In the genomic region with DNA sequence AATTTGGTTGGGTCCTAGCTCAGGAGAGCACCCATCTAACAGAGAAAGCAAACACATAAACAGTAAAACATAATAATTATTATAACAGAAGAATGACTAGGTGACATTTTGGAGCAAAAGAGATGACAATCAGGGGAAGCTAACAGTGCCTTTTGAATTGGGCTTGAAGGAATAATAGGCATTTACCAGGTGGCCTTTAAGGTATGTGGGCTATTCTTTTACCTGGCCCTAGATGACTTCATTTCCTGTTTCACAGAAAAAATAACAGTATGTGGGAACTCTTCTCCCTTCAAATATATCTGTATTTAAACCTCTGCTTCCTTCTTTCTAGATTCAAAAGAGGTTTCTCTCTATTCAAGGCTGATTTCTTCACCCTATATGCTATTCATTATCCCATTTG, we compare ENCODE assay signal across 17 cellular contexts. TPM values are rescaled to one million over a fixed set of nuclear protein-coding genes. Genes with fewer than 3 reads are reported as not detected.
DNase-seq lines count a peak whose midpoint lies in the region; ATAC-seq, FAIRE-seq and TF ChIP-seq lines count a peak whose summit lies in the region.
"Had no signal": no experiment of that assay in that cellular context is flagged by ENCODE, and none has a peak within 500 bp of the region (broad histone marks: within the 10 kb centered on the region; RNA-seq: fewer than 3 reads in every experiment).

No MANE protein-coding gene starts in this region.

- peak overlapping the region in 1 of 2 donors; percentile 82 for H3K4me3 Mint-ChIP-seq in activated T-cell treated with anti-CD3 and anti-CD28 coated beads, Interleukin-2, amount 50 U/mL, for 72 hours
- H3K4me3 Mint-ChIP-seq in neural progenitor cell, result no peak overlapping the region

- no TSS peak for BruUV-seq in GM12878 (replicated peaks; lab: Mats Ljungman, UMichigan)

- H3K9me3 Mint-ChIP-seq in activated T-cell treated with anti-CD3 and anti-CD28 coated beads, Interleukin-2, amount 50 U/mL, for 72 hours, result no peaks in the 10 kb centered on the region
- H3K9me3 Mint-ChIP-seq in neural progenitor cell, result peaks cover 4% of the 10 kb centered on the region
- H3K9me3 Mint-ChIP-seq: activated CD4-positive, alpha-beta memory T cell treated with anti-CD3 and anti-CD28 coated beads for 36 hours; effector memory CD8-positive, alpha-beta T cell had no signal

- H3K27ac Mint-ChIP-seq in activated T-cell treated with anti-CD3 and anti-CD28 coated beads, Interleukin-2, amount 50 U/mL, for 72 hours, result peak overlapping the region; percentile 87
- H3K27ac Mint-ChIP-seq in neural progenitor cell, result no peak overlapping the region
- H3K27ac Mint-ChIP-seq: activated CD4-positive, alpha-beta memory T cell treated with anti-CD3 and anti-CD28 coated beads for 36 hours had no signal

- no peak for TF ChIP-seq EP300 in GM12878 (IDR thresholded peaks at IDR 0.05; ENCODE audit: borderline replicate concordance in 1 of 2, control insufficient read depth in 1 of 2, low read depth in 2 of 2, low read length in 2 of 2)

- TF ChIP-seq RAD21 in GM12878 (IDR thresholded peaks at IDR 0.05; ENCODE audit: insufficient read depth, low read depth, low read length), result no peak

- TF ChIP-seq POLR2A in GM12878 (IDR thresholded peaks at IDR 0.05; ENCODE audit: low read depth, low read length), result no peak

- no peaks in the 10 kb centered on the region for H3K27me3 ChIP-seq in HUES64 (ENCODE audit: insufficient read depth, low read length)
- no peaks in the 10 kb centered on the region for H3K27me3 ChIP-seq in GM12878 (replicated peaks in 1 of 2; ENCODE audit: control insufficient read depth in 2 of 2, insufficient read depth in 2 of 2, low read length in 1 of 2)
- H3K27me3 ChIP-seq in neural progenitor cell, result no peaks in the 10 kb centered on the region
- H3K27me3 ChIP-seq: hepatocyte, pancreas had no signal

- H3K36me3 Mint-ChIP-seq in activated T-cell treated with anti-CD3 and anti-CD28 coated beads, Interleukin-2, amount 50 U/mL, for 72 hours (ENCODE audit: insufficient read depth in 2 of 2), result peaks cover 11 to 12% of the 10 kb centered on the region in 2 donors
- H3K36me3 Mint-ChIP-seq in neural progenitor cell, result no peaks in the 10 kb centered on the region

- peaks cover 13% of the 10 kb centered on the region for H3F3A ChIP-seq in neural progenitor cell (ENCODE audit: low read depth)

- peak overlapping the region; percentile 21 for H3K4me2 ChIP-seq in GM12878 (ENCODE audit: control insufficient read depth, insufficient read depth)
- peak overlapping the region; percentile 20 for H3K4me2 ChIP-seq in neural progenitor cell
- H3K4me2 ChIP-seq: hepatocyte had no signal

- H4K20me1 ChIP-seq in GM12878 (ENCODE audit: control insufficient read depth, insufficient read depth) (no peaks in the 10 kb centered on the region), neural progenitor cell (ENCODE audit: low read depth) (no peaks in the 10 kb centered on the region)

- in situ Hi-C loops in GM12878 (cut with MboI), result no loop called here

- SMC1A ChIA-PET in GM12878 (lab: Charles Lee; ENCODE audit: uncharacterized antibody, unreplicated experiment), result interaction anchor here (0.7 to 1.5 kb wide), 8 partner anchors 9 to 123 kb away, joined by 3 to 9 read pairs (median 4); no protein-coding TSS in a partner anchor

- H3K36me3 ChIP-seq in HUES64 (ENCODE audit: insufficient read depth, low read length) (no peaks in the 10 kb centered on the region), GM12878 (ENCODE audit: control insufficient read depth in 2 of 2, insufficient read depth in 2 of 2, low read length in 1 of 2) (no peaks in the 10 kb centered on the region), neural progenitor cell (no peaks in the 10 kb centered on the region)
- H3K36me3 ChIP-seq: pancreas had no signal

- peak overlapping the region; percentile 84 for H3K27ac ChIP-seq in HUES64 (ENCODE audit: low read depth, low read length)
- no peak overlapping the region; the same call in 1 of the 2 replicates for H3K27ac ChIP-seq in GM12878 (ENCODE audit: control insufficient read depth, insufficient read depth)
- no peak overlapping the region for H3K27ac ChIP-seq in neural progenitor cell
- H3K27ac ChIP-seq: hepatocyte, pancreas had no signal

- POLR2A ChIA-PET in GM12878 (lab: Charles Lee), result interaction anchor here (1.0 kb wide), 1 partner anchor 9 kb away, joined by 3 read pairs; no protein-coding TSS in a partner anchor

- RAD21 ChIA-PET in GM12878 (lab: Charles Lee; ENCODE audit: unreplicated experiment), result interaction anchor here (0.5 to 1.6 kb wide), 6 partner anchors 9 to 214 kb away, joined by 3 to 5 read pairs (median 4); a partner anchor contains a TSS

- CTCF ChIA-PET in GM12878 (lab: Yijun Ruan, JAX), result interaction anchor here (1.4 to 1.8 kb wide), 4 partner anchors 15 to 120 kb away, joined by 3 to 8 read pairs (median 5); no protein-coding TSS in a partner anchor

- peak overlapping the region; percentile 40; the same call in 1 of the 2 replicates for H3K9ac ChIP-seq in HUES64 (ENCODE audit: low read depth, low read length)
- H3K9ac ChIP-seq in GM12878 (ENCODE audit: control insufficient read depth, insufficient read depth, low read length), result no peak overlapping the region
- H3K9ac ChIP-seq in neural progenitor cell, result no peak overlapping the region

- ATAC-seq in activated T-cell treated with anti-CD3 and anti-CD28 coated beads, Interleukin-2, amount 50 U/mL, for 72 hours (replicated peaks in 1 of 2), result no peak
- no peak for ATAC-seq in GM12878
- no peak for ATAC-seq in HG03432 (IDR thresholded peaks at IDR 0.05; ENCODE audit: unreplicated experiment)
- ATAC-seq: effector memory CD8-positive, alpha-beta T cell; HCT116; left lobe of liver; pancreas; PC-3 had no signal

- no peak overlapping the region for H3K4me3 ChIP-seq in HUES64 (ENCODE audit: low read length)
- no peak overlapping the region for H3K4me3 ChIP-seq in GM12878
- no peak overlapping the region for H3K4me3 ChIP-seq in neural progenitor cell
- H3K4me3 ChIP-seq: hepatocyte, pancreas had no signal

- H3K27me3 Mint-ChIP-seq in activated T-cell treated with anti-CD3 and anti-CD28 coated beads, Interleukin-2, amount 50 U/mL, for 72 hours (ENCODE audit: low read depth), result no peaks in the 10 kb centered on the region
- H3K27me3 Mint-ChIP-seq in neural progenitor cell (ENCODE audit: insufficient read depth, low read depth), result peaks cover 2% of the 10 kb centered on the region
- H3K27me3 Mint-ChIP-seq: activated CD4-positive, alpha-beta memory T cell treated with anti-CD3 and anti-CD28 coated beads for 36 hours; effector memory CD8-positive, alpha-beta T cell had no signal

- peaks cover 43% of the 10 kb centered on the region for H3K79me2 ChIP-seq in GM12878 (ENCODE audit: control insufficient read depth, insufficient read depth, low read length)
- peaks cover 5% of the 10 kb centered on the region for H3K79me2 ChIP-seq in neural progenitor cell (ENCODE audit: low read depth)

- no peak overlapping the region for H2AFZ ChIP-seq in GM12878 (ENCODE audit: control insufficient read depth, low read depth, low read length)
- H2AFZ ChIP-seq in neural progenitor cell (replicated peaks), result no peak overlapping the region
- H2AFZ ChIP-seq: hepatocyte had no signal

- intact Hi-C loops in GM12878 (cut with micrococcal nuclease; ENCODE audit: unreplicated experiment) (no loop called here), cardiac septum (cut with DNase I) (no loop called here)

- TF ChIP-seq CTCF in GM12878 (IDR thresholded peaks at IDR 0.05 in 2 of 3, conservative IDR thresholded peaks at IDR 0.05 in 1 of 3; ENCODE audit: control insufficient read depth in 2 of 3, extremely low read depth in 1 of 3, insufficient read depth in 1 of 3, low read depth in 3 of 3, low read length in 3 of 3) (no peak), neural progenitor cell (IDR thresholded peaks at IDR 0.05) (no peak), GM20000 (IDR thresholded peaks at IDR 0.05; ENCODE audit: extremely low read depth, missing control alignments) (no peak)

- FAIRE-seq in GM12878 (lab: Jason Lieb, UNC), result no peak
- FAIRE-seq: pancreas had no signal

- H3K4me1 ChIP-seq in HUES64 (ENCODE audit: insufficient read depth, low read length), result peaks cover 49% of the 10 kb centered on the region
- 0 out of 2 replicates have a peak, but pooled peaks cover 4% of the 10 kb centered on the region for H3K4me1 ChIP-seq in GM12878 (ENCODE audit: control insufficient read depth, insufficient read depth, low read length)
- peaks cover 18% of the 10 kb centered on the region for H3K4me1 ChIP-seq in neural progenitor cell

- H3K9me3 ChIP-seq in HUES64 (ENCODE audit: insufficient read depth, low read depth, low read length) (no peaks in the 10 kb centered on the region), GM12878 (replicated peaks; ENCODE audit: control insufficient read depth, insufficient read depth, low read length) (no peaks in the 10 kb centered on the region), neural progenitor cell (ENCODE audit: low read depth) (no peaks in the 10 kb centered on the region)
- H3K9me3 ChIP-seq: pancreas had no signal

- peaks cover 42% of the 10 kb centered on the region for H3K4me1 Mint-ChIP-seq in activated T-cell treated with anti-CD3 and anti-CD28 coated beads, Interleukin-2, amount 50 U/mL, for 72 hours (ENCODE audit: low read depth)
- peaks cover 3% of the 10 kb centered on the region for H3K4me1 Mint-ChIP-seq in neural progenitor cell

- no peak for DNase-seq in activated T-cell treated with anti-CD3 and anti-CD28 coated beads, Interleukin-2, amount 50 U/mL, for 72 hours
- DNase-seq in activated T-cell treated with anti-CD3 and anti-CD28 coated beads for 4 hours, result no peak
- DNase-seq in GM12878 (ENCODE audit: low read depth, low spot score), result no peak
- DNase-seq in neural progenitor cell (ENCODE audit: low spot score), result no peak
- DNase-seq in cardiac septum (ENCODE audit: low spot score), result no peak
- DNase-seq in GM20000 (ENCODE audit: low spot score), result no peak
- DNase-seq: activated CD4-positive, alpha-beta memory T cell treated with anti-CD3 and anti-CD28 coated beads for 36 hours; anterior cingulate cortex; effector memory CD8-positive, alpha-beta T cell; pancreas; PC-3; stimulated activated CD4-positive, alpha-beta T cell treated with anti-CD3 and anti-CD28 coated beads, Interleukin-2, amount 100 ng/mL, for 24 hours had no signal

RNA-seq across cellular contexts. Expression of a gene that starts 3.8 kb away (rescaled TPM):
- total RNA-seq in activated T-cell treated with anti-CD3 and anti-CD28 coated beads, Interleukin-2, amount 50 U/mL, for 72 hours, result 10 to 100 TPM; 41.4 TPM
- polyA plus RNA-seq in HUES64 (2013, experiment 1 of 2), result 2.7 TPM
- 4.5 TPM for polyA plus RNA-seq in HUES64 (2013, experiment 2 of 2)
- total RNA-seq in GM12878 (2013; cell fraction: nucleolus; rRNA removed), result 96.4 and 107 TPM in 2 replicates
- total RNA-seq in GM12878 (2014; rRNA removed) (23.8 and 31.1 TPM in 2 replicates), GM12878 (2014; rRNA removed; fragmentation: Illumina TruSeq; extraction: Trizol) (21.4 and 23.7 TPM in 2 replicates), GM12878 (2021) (17.8 and 18.8 TPM in 2 replicates), neural progenitor cell (ENCODE audit: low replicate concordance) (9.9 and 23.6 TPM in 2 replicates), cardiac septum (7.8 TPM)
- 12.8 TPM for polyA plus RNA-seq in GM12878 (2011; ENCODE audit: low read depth)
- polyA plus RNA-seq in GM12878 (2011; rRNA removed) (46.8 and 70.0 TPM in 2 replicates), GM12878 (2014; fragmentation: Illumina TruSeq; extraction: Trizol) (24.4 and 27.4 TPM in 2 replicates), GM12878 (2014; fragmentation: Nextera tagmentation; extraction: Ambion mirVana) (10 to 100 TPM in 1 of 2 experiments, 1 to 10 TPM in 1; 7.9 to 13.8 TPM), GM12878 (2014; rRNA removed) (19.4 and 21.2 TPM in 2 replicates), GM12878 (2016; fragmentation: Nextera tagmentation; extraction: Ambion mirVana) (10 to 100 TPM; 19.4 to 20.7 TPM)
- 15.1 and 16.4 TPM in 2 replicates for polyA plus RNA-seq in GM12878 (2011; cell fraction: cytosol; rRNA removed)
- 39.4 and 41.5 TPM in 2 replicates for polyA plus RNA-seq in GM12878 (2011; cell fraction: nucleus; rRNA removed)
- 15.8 and 17.2 TPM in 2 replicates for polyA plus RNA-seq in GM12878 (2012)
- 19.8 and 38.3 TPM in 2 replicates for polyA minus RNA-seq in GM12878 (2011; rRNA and poly(A)+ RNA removed)
- polyA minus RNA-seq in GM12878 (2011; cell fraction: cytosol; rRNA and poly(A)+ RNA removed), result 7.3 and 10.8 TPM in 2 replicates
- 18.0 and 26.2 TPM in 2 replicates for polyA minus RNA-seq in GM12878 (2011; cell fraction: nucleus; rRNA and poly(A)+ RNA removed)

RNA-seq across cellular contexts. Expression of a gene that starts 4.0 kb away (rescaled TPM):
- 10 to 100 TPM; 18.1 to 21.8 TPM for total RNA-seq in activated T-cell treated with anti-CD3 and anti-CD28 coated beads, Interleukin-2, amount 50 U/mL, for 72 hours
- polyA plus RNA-seq in HUES64 (2013, experiment 1 of 2), result 12.8 TPM
- 10.0 TPM for polyA plus RNA-seq in HUES64 (2013, experiment 2 of 2)
- total RNA-seq in GM12878 (2013; cell fraction: nucleolus; rRNA removed), result 68.2 and 69.9 TPM in 2 replicates
- total RNA-seq in GM12878 (2014; rRNA removed) (14.1 and 17.7 TPM in 2 replicates), GM12878 (2014; rRNA removed; fragmentation: Illumina TruSeq; extraction: Trizol) (23.3 and 26.3 TPM in 2 replicates), GM12878 (2021) (18.1 and 21.7 TPM in 2 replicates), neural progenitor cell (ENCODE audit: low replicate concordance) (23.4 and 42.6 TPM in 2 replicates), cardiac septum (5.9 TPM)
- 2.6 TPM for polyA plus RNA-seq in GM12878 (2011; ENCODE audit: low read depth)
- polyA plus RNA-seq in GM12878 (2011; rRNA removed) (17.4 and 31.0 TPM in 2 replicates), GM12878 (2014; fragmentation: Illumina TruSeq; extraction: Trizol) (13.6 and 19.2 TPM in 2 replicates), GM12878 (2014; fragmentation: Nextera tagmentation; extraction: Ambion mirVana) (10 to 100 TPM in 1 of 2 experiments, 1 to 10 TPM in 1; 9.2 to 42.1 TPM), GM12878 (2014; rRNA removed) (5.6 and 7.2 TPM in 2 replicates), GM12878 (2016; fragmentation: Nextera tagmentation; extraction: Ambion mirVana) (10 to 100 TPM; 32.2 to 36.9 TPM)
- 3.7 and 4.6 TPM in 2 replicates for polyA plus RNA-seq in GM12878 (2011; cell fraction: cytosol; rRNA removed)
- 10.7 and 11.9 TPM in 2 replicates for polyA plus RNA-seq in GM12878 (2011; cell fraction: nucleus; rRNA removed)
- polyA plus RNA-seq in GM12878 (2012), result 4.3 and 7.2 TPM in 2 replicates
- 18.0 and 33.6 TPM in 2 replicates for polyA minus RNA-seq in GM12878 (2011; rRNA and poly(A)+ RNA removed)
- 6.0 and 10.3 TPM in 2 replicates for polyA minus RNA-seq in GM12878 (2011; cell fraction: cytosol; rRNA and poly(A)+ RNA removed)
- polyA minus RNA-seq in GM12878 (2011; cell fraction: nucleus; rRNA and poly(A)+ RNA removed), result 12.1 and 19.7 TPM in 2 replicates

RNA-seq across cellular contexts. Expression of a gene that starts 43.5 kb away (rescaled TPM):
- total RNA-seq in activated T-cell treated with anti-CD3 and anti-CD28 coated beads, Interleukin-2, amount 50 U/mL, for 72 hours, result 10 to 100 TPM; 14.5 to 19.1 TPM
- polyA plus RNA-seq in HUES64 (2013, experiment 1 of 2), result 24.0 TPM
- 29.9 TPM for polyA plus RNA-seq in HUES64 (2013, experiment 2 of 2)
- 52.6 and 60.4 TPM in 2 replicates for total RNA-seq in GM12878 (2013; cell fraction: nucleolus; rRNA removed)
- total RNA-seq in GM12878 (2014; rRNA removed) (16.2 and 29.8 TPM in 2 replicates), GM12878 (2014; rRNA removed; fragmentation: Illumina TruSeq; extraction: Trizol) (19.8 and 21.8 TPM in 2 replicates), GM12878 (2021) (13.1 and 18.1 TPM in 2 replicates), neural progenitor cell (ENCODE audit: low replicate concordance) (44.6 and 69.2 TPM in 2 replicates), cardiac septum (16.5 TPM)
- polyA plus RNA-seq in GM12878 (2011; ENCODE audit: low read depth), result 5.3 TPM
- polyA plus RNA-seq in GM12878 (2011; rRNA removed) (23.5 and 40.1 TPM in 2 replicates), GM12878 (2014; fragmentation: Illumina TruSeq; extraction: Trizol) (17.5 and 30.8 TPM in 2 replicates), GM12878 (2014; fragmentation: Nextera tagmentation; extraction: Ambion mirVana) (10 to 100 TPM in 1 of 2 experiments, 1 to 10 TPM in 1; 8.7 to 11.5 TPM), GM12878 (2014; rRNA removed) (15.1 and 18.8 TPM in 2 replicates), GM12878 (2016; fragmentation: Nextera tagmentation; extraction: Ambion mirVana) (10 to 100 TPM; 20.7 to 21.3 TPM)
- polyA plus RNA-seq in GM12878 (2011; cell fraction: cytosol; rRNA removed), result 7.0 and 8.2 TPM in 2 replicates
- polyA plus RNA-seq in GM12878 (2011; cell fraction: nucleus; rRNA removed), result 18.2 and 21.2 TPM in 2 replicates
- polyA plus RNA-seq in GM12878 (2012), result 9.0 and 12.3 TPM in 2 replicates
- 10.6 and 12.3 TPM in 2 replicates for polyA minus RNA-seq in GM12878 (2011; rRNA and poly(A)+ RNA removed)
- polyA minus RNA-seq in GM12878 (2011; cell fraction: cytosol; rRNA and poly(A)+ RNA removed), result 7.7 and 9.4 TPM in 2 replicates
- polyA minus RNA-seq in GM12878 (2011; cell fraction: nucleus; rRNA and poly(A)+ RNA removed), result 32.8 and 37.3 TPM in 2 replicates
